Comparison of ENCODE assay signal across 8 cellular contexts in the genomic region with DNA sequence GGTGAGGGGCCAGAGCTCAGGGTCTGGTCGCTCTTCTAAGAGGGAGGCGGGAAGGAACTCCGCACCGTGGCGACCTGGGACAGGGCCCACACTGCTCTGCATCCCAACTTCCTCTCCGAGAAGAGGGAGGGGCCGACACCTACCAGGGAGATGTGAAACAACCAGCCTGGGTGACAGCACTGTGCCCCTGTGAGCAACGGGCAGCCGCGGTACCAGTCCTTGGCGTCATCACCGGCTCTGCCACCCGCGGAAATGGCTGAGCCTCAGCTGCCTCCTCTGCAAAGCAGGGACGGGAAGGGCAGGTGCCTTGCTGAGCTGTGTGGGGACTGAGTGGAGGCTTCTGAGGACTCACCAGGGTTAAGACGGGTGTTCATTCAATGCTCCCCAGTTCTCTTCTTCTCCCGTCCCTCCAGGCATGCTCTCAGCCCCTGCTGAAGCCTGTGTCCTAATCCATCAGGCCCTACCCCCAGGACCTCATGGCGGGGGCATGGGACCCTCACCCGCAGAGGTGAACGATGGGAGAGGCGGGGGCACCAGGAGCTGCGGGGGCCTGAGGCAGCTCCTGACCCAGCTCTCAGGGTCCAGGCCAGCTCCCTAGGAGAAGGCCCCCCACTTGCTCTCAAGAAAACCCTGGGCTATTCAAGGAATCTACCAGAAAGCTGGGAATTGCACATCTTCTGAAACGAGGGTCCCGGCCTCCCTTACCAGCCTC. TPM values are rescaled to one million over a fixed set of nuclear protein-coding genes. Genes with fewer than 3 reads are reported as not detected.
DNase-seq lines count a peak whose midpoint lies in the region; ATAC-seq and TF ChIP-seq lines count a peak whose summit lies in the region.

No MANE protein-coding gene starts in this region.

- CTCF ChIA-PET in OCI-LY7 (lab: Charles Lee; ENCODE audit: unreplicated experiment): no interaction called here

- H3K4me3 Mint-ChIP-seq in neural crest cell: peak overlapping the region; percentile 6

- POLR2A ChIA-PET in OCI-LY7 (lab: Charles Lee): no interaction called here

- H2AFZ ChIP-seq in OCI-LY7 (ENCODE audit: low read length): no peak overlapping the region

- DNase-seq in OCI-LY7 (ENCODE audit: low spot score) (no peak), dermis blood vessel endothelial cell (peak; percentile 34), neural crest cell (ENCODE audit: low read depth, low spot score) (no peak), uterus (no peak), RKO (ENCODE audit: low spot score) (no peak), COLO829 (ENCODE audit: low spot score) (no peak)

- peaks cover 37% of the 10 kb centered on the region for H3K4me1 ChIP-seq in OCI-LY7 (ENCODE audit: insufficient read depth, low read length, poor library complexity, severe bottlenecking)
- H3K4me1 ChIP-seq in uterus: peaks cover 0 to 47% of the 10 kb centered on the region in 2 donors

- TF ChIP-seq CTCF in OCI-LY7 (conservative IDR thresholded peaks at IDR 0.05; ENCODE audit: low read length): no peak
- no peak for TF ChIP-seq CTCF in neural crest cell (conservative IDR thresholded peaks at IDR 0.05)
- no peak for TF ChIP-seq CTCF in uterus (IDR thresholded peaks at IDR 0.05)

- intact Hi-C loops in OCI-LY7 (cut with micrococcal nuclease; ENCODE audit: unreplicated experiment): no loop called here
- intact Hi-C loops in uterus (cut with DNase I; ENCODE audit: low total_unique reads): no loop called here

- H3K4me2 ChIP-seq in OCI-LY7 (ENCODE audit: low read length): peak overlapping the region; percentile 43; the same call in 1 of the 2 replicates

- H3K27me3 ChIP-seq in uterus: no peaks in the 10 kb centered on the region

- H3K27me3 Mint-ChIP-seq in neural crest cell (ENCODE audit: low read depth): no peaks in the 10 kb centered on the region

- H3K9me2 ChIP-seq in OCI-LY7 (ENCODE audit: insufficient read depth, low read length): no peaks in the 10 kb centered on the region

- H3K4me3 ChIP-seq in OCI-LY7 (ENCODE audit: low read depth, low read length, poor library complexity, severe bottlenecking) (no peak overlapping the region), uterus (no peak overlapping the region)

- TF ChIP-seq POLR2A in uterus (IDR thresholded peaks at IDR 0.05): no peak

- H3K9me3 Mint-ChIP-seq in neural crest cell: no peaks in the 10 kb centered on the region

- no peak overlapping the region for H3K27ac ChIP-seq in OCI-LY7 (ENCODE audit: low read depth, low read length, poor library complexity, severe bottlenecking)
- peak overlapping the region; percentile 14 to 66 for H3K27ac ChIP-seq in uterus

- H4K20me1 ChIP-seq in OCI-LY7 (ENCODE audit: insufficient read depth, low read length): peaks cover 16% of the 10 kb centered on the region; the same call in 1 of the 2 replicates

- H3K4me1 Mint-ChIP-seq in neural crest cell: peaks cover 42% of the 10 kb centered on the region

- no peaks in the 10 kb centered on the region for H3K9me3 ChIP-seq in OCI-LY7 (ENCODE audit: low read length)
- H3K9me3 ChIP-seq in uterus: no peaks in the 10 kb centered on the region

- BruUV-seq in OCI-LY7 (replicated peaks; lab: Mats Ljungman, UMichigan): no TSS peak

- H3K79me2 ChIP-seq in OCI-LY7 (ENCODE audit: insufficient read depth, low read depth, low read length): peaks cover 81% of the 10 kb centered on the region

- H3K27ac Mint-ChIP-seq in neural crest cell (ENCODE audit: unreplicated experiment): no peak overlapping the region

- H3K36me3 ChIP-seq in OCI-LY7 (ENCODE audit: insufficient read depth, low read length) (peaks cover 9% of the 10 kb centered on the region; the same call in 1 of the 2 replicates), uterus (no peaks in the 10 kb centered on the region)

- peak; percentile 92 for ATAC-seq in GM18511 (IDR thresholded peaks at IDR 0.05; ENCODE audit: unreplicated experiment)
- ATAC-seq in HG02571 (IDR thresholded peaks at IDR 0.05; ENCODE audit: unreplicated experiment): peak; percentile 66

- no peaks in the 10 kb centered on the region for H3K36me3 Mint-ChIP-seq in neural crest cell (ENCODE audit: low read depth)

RNA-seq across cellular contexts. Expression of gene ZNF787, which starts 9.3 kb away (rescaled TPM):
- 30.6 and 36.5 TPM in 2 replicates for total RNA-seq in OCI-LY7 (2014; rRNA removed; shearing (Covaris generic))
- total RNA-seq in OCI-LY7 (2022) (31.7 and 35.6 TPM in 2 replicates), dermis blood vessel endothelial cell (30.0 and 41.2 TPM in 2 replicates), neural crest cell (47.7 and 48.1 TPM in 2 replicates), uterus (10 to 100 TPM in 2 of 4 donors, 1 to 10 TPM in 1, not detected in 1; 3.3 to 32.1 (median 21.5) TPM)

RNA-seq across cellular contexts. Expression of gene ZNF444, which starts 29.3 kb away (rescaled TPM):
- 22.0 and 41.7 TPM in 2 replicates for total RNA-seq in OCI-LY7 (2014; rRNA removed; shearing (Covaris generic))
- total RNA-seq in OCI-LY7 (2022) (21.8 and 25.3 TPM in 2 replicates), dermis blood vessel endothelial cell (22.6 and 26.3 TPM in 2 replicates), neural crest cell (47.5 and 51.5 TPM in 2 replicates), uterus (10 to 100 TPM in 3 of 4 donors, 1 to 10 TPM in 1; 5.3 to 38.9 (median 21.0) TPM)
